Comparison of ENCODE assay signal across 35 cellular contexts in genomic region chr20:61257596-61257995, GRCh38. TPM values are rescaled to one million over a fixed set of nuclear protein-coding genes. Genes with fewer than 3 reads are reported as not detected.
"Had no signal": no experiment of that assay in that cellular context is flagged by ENCODE, and none has a peak within 500 bp of the region (broad histone marks: within the 10 kb centered on the region; RNA-seq: fewer than 3 reads in every experiment).

No MANE protein-coding gene starts in this region.

- H3K27ac ChIP-seq: brain microvascular endothelial cell, Peyer's patch, SJSA1, WERI-Rb-1 had no signal

- DNase-seq: activated CD4-positive, alpha-beta T cell treated with anti-CD3 and anti-CD28 coated beads for 1 hour; activated CD4-positive, alpha-beta T cell treated with anti-CD3 and anti-CD28 coated beads for 48 hours; activated CD4-positive, alpha-beta T cell treated with anti-CD3 and anti-CD28 coated beads, Interleukin-2, amount 50 U/mL, for 4 hours; activated CD4-positive, CD25-positive, alpha-beta regulatory T cell; activated CD8-positive, alpha-beta T cell treated with anti-CD3 and anti-CD28 coated beads for 36 hours; activated effector memory CD4-positive, alpha-beta T cell treated with anti-CD3 and anti-CD28 coated beads, Interleukin-2, amount 50 U/mL, for 16 hours; activated naive CD4-positive, alpha-beta T cell; activated naive CD4-positive, alpha-beta T cell treated with anti-CD3 and anti-CD28 coated beads, Interleukin-2, amount 50 U/mL, for 16 hours; activated naive CD8-positive, alpha-beta T cell treated with anti-CD3 and anti-CD28 coated beads for 36 hours; activated T-cell treated with anti-CD3 and anti-CD28 coated beads, Interleukin-2, amount 50 U/mL, for 1 hour; activated T-cell treated with anti-CD3 and anti-CD28 coated beads, Interleukin-2, amount 50 U/mL, for 72 hours; amniotic stem cell; aorta; brain microvascular endothelial cell; central memory CD4-positive, alpha-beta T cell; NCI-H1105 treated with DMSO at 0.1 percent for 48 hours; NCI-H1436; NCI-H1694; NCI-H1930; NCI-H2081 treated with DMSO at 0.1 percent for 48 hours; NCI-H345; NCI-H524 treated with DMSO at 0.1 percent for 48 hours; NCI-H748 treated with DMSO at 0.1 percent for 48 hours; NK-92 treated with Interleukin-12 subunit alpha and Interleukin-12 subunit beta, amount 100 ng/mL, for 24 hours; PC-3; RPMI8226; SHP77 treated with DMSO at 0.1 percent for 48 hours; SK-N-SH; T-cell; T-helper 17 cell; WERI-Rb-1 had no signal

RNA-seq across cellular contexts. Expression of gene CDH4, which starts 5.5 kb away (rescaled TPM):
- total RNA-seq: activated CD8-positive, alpha-beta memory T cell treated with anti-CD3 and anti-CD28 coated beads for 36 hours; NCI-H460; PC-3 had no signal
